In the genomic region with DNA sequence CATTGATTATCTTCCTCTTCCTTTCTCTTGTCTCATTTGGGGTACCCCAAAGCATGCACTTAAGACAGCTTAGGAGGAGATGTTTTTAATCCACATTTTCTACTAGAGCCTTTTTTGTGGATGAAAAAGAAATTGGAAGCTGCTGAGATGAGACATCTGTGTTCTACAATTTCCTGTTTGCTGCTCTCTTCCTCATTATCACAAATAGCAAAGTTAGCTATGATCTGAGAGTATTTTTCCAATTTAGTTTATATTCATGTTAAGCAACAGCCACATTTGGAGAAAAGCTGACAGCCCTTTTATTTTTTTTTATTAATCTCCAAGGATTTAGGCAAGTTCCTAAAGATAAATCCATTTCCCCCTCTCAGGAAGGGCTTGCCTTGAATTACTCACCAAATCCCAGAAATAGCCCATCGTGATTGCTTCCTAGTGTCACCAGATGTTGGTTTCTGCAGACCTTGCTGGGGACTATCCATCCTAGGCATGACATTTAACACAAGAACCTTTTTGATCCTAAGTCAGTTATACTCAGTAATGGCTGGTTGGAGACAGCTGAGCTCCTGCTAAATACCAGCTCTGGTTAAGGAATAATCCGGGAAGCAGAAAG, we compare ENCODE assay signal across 20 cellular contexts.
DNase-seq lines count a peak whose midpoint lies in the region; ATAC-seq and TF ChIP-seq lines count a peak whose summit lies in the region.
"Had no signal": no experiment of that assay in that cellular context is flagged by ENCODE, and none has a peak within 500 bp of the region (broad histone marks: within the 10 kb centered on the region; RNA-seq: fewer than 3 reads in every experiment).

No MANE protein-coding gene starts in this region.

- intact Hi-C loops in heart left ventricle (cut with DNase I): loop anchor here in 2 of 10 donors (5.0 to 10.0 kb wide), 2 partner anchors 110 to 113 kb away; no protein-coding TSS in a partner anchor
- intact Hi-C loops in CD8-positive, alpha-beta T cell (cut with DNase I, micrococcal nuclease): no loop called here

- H4K20me1 ChIP-seq in MM.1S (ENCODE audit: insufficient read depth, low read length): no peaks in the 10 kb centered on the region

- CTCF ChIA-PET in CD8-positive, alpha-beta T cell (lab: Charles Lee): interaction anchor here (1.4 kb wide), 1 partner anchor 11 kb away, joined by 5 read pairs; no protein-coding TSS in a partner anchor
- CTCF ChIA-PET in HEK293T (lab: Yijun Ruan, JAX): interaction anchor here (0.6 kb wide), 1 partner anchor 12 kb away, joined by 4 read pairs; no protein-coding TSS in a partner anchor

- POLR2A ChIA-PET in CD8-positive, alpha-beta T cell (lab: Charles Lee): no interaction called here
- POLR2A ChIA-PET in HEK293T (lab: Yijun Ruan, JAX): no interaction called here

- H3K4me1 ChIP-seq in heart left ventricle (peaks cover 0 to 24% (median 17%) of the 10 kb centered on the region in 12 donors), MM.1S (ENCODE audit: low read length) (no peaks in the 10 kb centered on the region)
- H3K4me1 ChIP-seq in CD8-positive, alpha-beta T cell (ENCODE audit: insufficient read depth, low read length): no peaks in the 10 kb centered on the region

- H3K27ac ChIP-seq in heart left ventricle: peak overlapping the region in 11 of 12 donors; percentile 2 to 73 (median 26)
- peak overlapping the region in 12 of 21 experiments; percentile 11 to 51 (median 31) for H3K27ac ChIP-seq in skin epidermis
- no peak overlapping the region for H3K27ac ChIP-seq in CD8-positive, alpha-beta T cell (ENCODE audit: low read depth, low read length)
- no peak overlapping the region for H3K27ac ChIP-seq in MM.1S (ENCODE audit: low read length)
- H3K27ac ChIP-seq: KMS-11, upper lobe of right lung had no signal

- DNase-seq in AML-193 (lab: John Stamatoyannopoulos, UW) (peak; percentile 34 to 45), MV-4-11 (lab: John Stamatoyannopoulos, UW) (peak; percentile 12), heart left ventricle (peak in 1 of 5 donors; percentile 21), HEK293T (ENCODE audit: extremely low spot score) (no peak), MM.1S (no peak)
- no peak for DNase-seq in stimulated activated CD4-positive, alpha-beta T cell treated with anti-CD3 and anti-CD28 coated beads, Interleukin-2, amount 100 ng/mL, for 24 hours
- DNase-seq in CD8-positive, alpha-beta T cell: no peak
- DNase-seq: activated CD4-positive, alpha-beta T cell treated with anti-CD3 and anti-CD28 coated beads, Interleukin-2, amount 10 ng/mL, durations not matched to agents 7 days and 5 days; activated naive CD4-positive, alpha-beta T cell treated with Interleukin-2 at 50 U/mL for 16 hours; cerebellar nuclear complex; effector memory CD4-positive, alpha-beta T cell; esophagus squamous epithelium; mesendoderm; NCI-H1436; NCI-H69; SK-N-SH; stimulated activated naive CD4-positive, alpha-beta T cell treated with Interleukin-2 at 50 U/mL for 16 hours; upper lobe of right lung had no signal

- H3K9me3 Mint-ChIP-seq in CD8-positive, alpha-beta T cell: peaks cover 3% of the 10 kb centered on the region

- H3K36me3 ChIP-seq in heart left ventricle: no peaks in the 10 kb centered on the region
- H3K36me3 ChIP-seq in CD8-positive, alpha-beta T cell (ENCODE audit: insufficient read depth, low read length): no peaks in the 10 kb centered on the region
- H3K36me3 ChIP-seq in MM.1S (replicated peaks; ENCODE audit: insufficient read depth, low read length): no peaks in the 10 kb centered on the region
- H3K36me3 ChIP-seq: upper lobe of right lung had no signal

- no peak overlapping the region for H3K27ac Mint-ChIP-seq in CD8-positive, alpha-beta T cell
- H3K27ac Mint-ChIP-seq: activated CD4-positive, alpha-beta T cell treated with anti-CD3 and anti-CD28 coated beads, Interleukin-2, amount 10 ng/mL, durations not matched to agents 7 days and 5 days had no signal

- ATAC-seq in heart left ventricle: peak in 3 of 4 donors; percentile 51 to 88 (median 68)
- ATAC-seq in CD8-positive, alpha-beta T cell: no peak
- ATAC-seq: upper lobe of right lung had no signal

- H3K27me3 ChIP-seq in heart left ventricle (no peaks in the 10 kb centered on the region), MM.1S (replicated peaks; ENCODE audit: insufficient read depth, low read length) (no peaks in the 10 kb centered on the region)
- H3K27me3 ChIP-seq in CD8-positive, alpha-beta T cell (ENCODE audit: insufficient read depth, low read length): no peaks in the 10 kb centered on the region
- H3K27me3 ChIP-seq: esophagus squamous epithelium, upper lobe of right lung had no signal

- H3K9ac ChIP-seq in MM.1S (ENCODE audit: low read length): no peak overlapping the region
- H3K9ac ChIP-seq: KMS-11, SK-N-SH had no signal

- H3K79me2 ChIP-seq in MM.1S (ENCODE audit: low read length): no peaks in the 10 kb centered on the region

- H3K9me3 ChIP-seq in heart left ventricle (peaks cover 0 to 7% (median 3%) of the 10 kb centered on the region in 12 donors), MM.1S (replicated peaks; ENCODE audit: insufficient read depth, low read length) (no peaks in the 10 kb centered on the region)
- no peaks in the 10 kb centered on the region for H3K9me3 ChIP-seq in CD8-positive, alpha-beta T cell (ENCODE audit: low read length)
- H3K9me3 ChIP-seq: SK-N-SH had no signal

- peaks cover 4% of the 10 kb centered on the region for H3K27me3 Mint-ChIP-seq in CD8-positive, alpha-beta T cell (ENCODE audit: low read depth)

- H3K36me3 Mint-ChIP-seq in CD8-positive, alpha-beta T cell: peaks cover 12% of the 10 kb centered on the region

- no peak overlapping the region for H3K4me3 Mint-ChIP-seq in CD8-positive, alpha-beta T cell
- H3K4me3 Mint-ChIP-seq: activated CD4-positive, alpha-beta T cell treated with anti-CD3 and anti-CD28 coated beads, Interleukin-2, amount 10 ng/mL, durations not matched to agents 7 days and 5 days had no signal

- H3K4me3 ChIP-seq in heart left ventricle: no peak overlapping the region
- no peak overlapping the region for H3K4me3 ChIP-seq in skin epidermis
- H3K4me3 ChIP-seq in CD8-positive, alpha-beta T cell (ENCODE audit: low read depth, low read length): no peak overlapping the region
- H3K4me3 ChIP-seq in MM.1S (ENCODE audit: low read length): no peak overlapping the region
- H3K4me3 ChIP-seq: esophagus squamous epithelium, upper lobe of right lung had no signal

- no peaks in the 10 kb centered on the region for H3F3A ChIP-seq in MM.1S (ENCODE audit: insufficient read depth, low read length)

- no peaks in the 10 kb centered on the region for H3K9me2 ChIP-seq in MM.1S (replicated peaks; ENCODE audit: insufficient read depth, low read length)
- H3K9me2 ChIP-seq: SK-N-SH had no signal

- no peaks in the 10 kb centered on the region for H3K4me1 Mint-ChIP-seq in CD8-positive, alpha-beta T cell (ENCODE audit: low read depth)
- H3K4me1 Mint-ChIP-seq: activated CD4-positive, alpha-beta T cell treated with anti-CD3 and anti-CD28 coated beads, Interleukin-2, amount 10 ng/mL, durations not matched to agents 7 days and 5 days had no signal

- no peak overlapping the region for H2AFZ ChIP-seq in MM.1S (ENCODE audit: low read length)

- no peak for TF ChIP-seq POLR2A in heart left ventricle (IDR thresholded peaks at IDR 0.05)

- WGBS in heart left ventricle, 4 donors: 40 to 55% (median 47%) methylated on average over 2 of the region's 2 CpGs

- no peak overlapping the region for H3K4me2 ChIP-seq in MM.1S (ENCODE audit: low read depth, low read length)
- H3K4me2 ChIP-seq: KMS-11, SK-N-SH had no signal

- TF ChIP-seq CTCF in heart left ventricle (IDR thresholded peaks at IDR 0.05) (no peak), MM.1S (IDR thresholded peaks at IDR 0.05; ENCODE audit: low read length) (no peak)
- no peak for TF ChIP-seq CTCF in CD8-positive, alpha-beta T cell (IDR thresholded peaks at IDR 0.05)

TF ChIP-seq in HEK293T, 16 proteins besides CTCF, POLR2A, EP300 and RAD21:
- TF ChIP-seq LEF1 (IDR thresholded peaks at IDR 0.05; ENCODE audit: borderline replicate concordance): no peak
- no peak for TF ChIP-seq HDGF (IDR thresholded peaks at IDR 0.05; ENCODE audit: borderline replicate concordance)
- TF ChIP-seq, protein P1, sequence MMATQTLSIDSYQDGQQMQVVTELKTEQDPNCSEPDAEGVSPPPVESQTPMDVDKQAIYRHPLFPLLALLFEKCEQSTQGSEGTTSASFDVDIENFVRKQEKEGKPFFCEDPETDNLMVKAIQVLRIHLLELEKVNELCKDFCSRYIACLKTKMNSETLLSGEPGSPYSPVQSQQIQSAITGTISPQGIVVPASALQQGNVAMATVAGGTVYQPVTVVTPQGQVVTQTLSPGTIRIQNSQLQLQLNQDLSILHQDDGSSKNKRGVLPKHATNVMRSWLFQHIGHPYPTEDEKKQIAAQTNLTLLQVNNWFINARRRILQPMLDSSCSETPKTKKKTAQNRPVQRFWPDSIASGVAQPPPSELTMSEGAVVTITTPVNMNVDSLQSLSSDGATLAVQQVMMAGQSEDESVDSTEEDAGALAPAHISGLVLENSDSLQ (IDR thresholded peaks at IDR 0.05): no peak
- TF ChIP-seq ARNT (IDR thresholded peaks at IDR 0.05): no peak
- TF ChIP-seq FOXK2 (IDR thresholded peaks at IDR 0.05): no peak
- TF ChIP-seq ZNF384 (IDR thresholded peaks at IDR 0.05): no peak
- no peak for TF ChIP-seq NFRKB (IDR thresholded peaks at IDR 0.05)
- no peak for TF ChIP-seq CTBP1 (IDR thresholded peaks at IDR 0.05; ENCODE audit: borderline replicate concordance)
- no peak for TF ChIP-seq ELF4 (IDR thresholded peaks at IDR 0.05)
- TF ChIP-seq L3MBTL2 (conservative IDR thresholded peaks at IDR 0.05): no peak
- TF ChIP-seq SUZ12 (IDR thresholded peaks at IDR 0.05): no peak

Comparison
In these comparisons a context has a peak if more than half of its experiments do, and no peak if none do; other contexts are left out.
1. DNase-seq: peak in AML-193 (2 of 2) and MV-4-11 (single experiment); none in stimulated activated CD4-positive, alpha-beta T cell treated with anti-CD3 and anti-CD28 coated beads, Interleukin-2, amount 100 ng/mL, for 24 hours (0 of 2), CD8-positive, alpha-beta T cell (0 of 7), HEK293T (single experiment) and MM.1S (single experiment).
2. H3K27ac ChIP-seq: peak in heart left ventricle (11 of 12) and skin epidermis (12 of 21); none in CD8-positive, alpha-beta T cell (single experiment) and MM.1S (single experiment).